9 cellular contexts compared by ENCODE assay signal in genomic region chr18:58865009-58865345, GRCh38. TPM values are rescaled to one million over a fixed set of nuclear protein-coding genes. Genes with fewer than 3 reads are reported as not detected.
DNase-seq lines count a peak whose midpoint lies in the region; ATAC-seq and TF ChIP-seq lines count a peak whose summit lies in the region.
"Had no signal": no experiment of that assay in that cellular context is flagged by ENCODE, and none has a peak within 500 bp of the region (broad histone marks: within the 10 kb centered on the region; RNA-seq: fewer than 3 reads in every experiment).

No MANE protein-coding gene starts in this region.

- intact Hi-C loops in gastrocnemius medialis (cut with DNase I; ENCODE audit: low total_unique reads) = loop anchor here (5.0 kb wide), 2 partner anchors 83 to 192 kb away; no protein-coding TSS in a partner anchor

- H3K79me2 ChIP-seq in GM23248 (ENCODE audit: insufficient read depth) = peaks cover 71% of the 10 kb centered on the region

- TF ChIP-seq POLR2A in gastrocnemius medialis (IDR thresholded peaks at IDR 0.05) = no peak

- WGBS in GM23248 (ENCODE audit: low coverage in 1 of 2, low lambda C conversion rate in 2 of 2, missing lambda C conversion rate in 2 of 2), 2 experiments = 0 to 5% methylated on average over 1 of the region's 1 CpG
- no CpG with 5 or more reads among the region's 1 CpG for WGBS in iPS DF 6.9 (ENCODE audit: insufficient coverage, insufficient read length)

- no peaks in the 10 kb centered on the region for H4K20me1 ChIP-seq in GM23248 (ENCODE audit: insufficient read depth)

- H3K4me2 ChIP-seq in GM23248 (ENCODE audit: unreplicated experiment) = peak overlapping the region; percentile 82

- H3K9me3 ChIP-seq in GM23248 (ENCODE audit: low read depth) (no peaks in the 10 kb centered on the region), WERI-Rb-1 (ENCODE audit: severe bottlenecking) (peaks cover 3% of the 10 kb centered on the region), iPS DF 6.9 (ENCODE audit: control insufficient read depth, insufficient read depth, low read length) (no peaks in the 10 kb centered on the region), gastrocnemius medialis (no peaks in the 10 kb centered on the region)

- ATAC-seq in gastrocnemius medialis (no peak), GM18873 (IDR thresholded peaks at IDR 0.05; ENCODE audit: low FRiP score, unreplicated experiment) (no peak)

- H3K36me3 ChIP-seq in GM23248 (ENCODE audit: low read depth) = peaks cover 16% of the 10 kb centered on the region
- H3K36me3 ChIP-seq in WERI-Rb-1 = peaks cover 47% of the 10 kb centered on the region
- H3K36me3 ChIP-seq in iPS DF 6.9 (ENCODE audit: control insufficient read depth, insufficient read depth, low read length) = peaks cover 20% of the 10 kb centered on the region; the same call in 1 of the 2 replicates
- H3K36me3 ChIP-seq in gastrocnemius medialis = peaks cover 0 to 20% of the 10 kb centered on the region in 2 donors

- TF ChIP-seq CTCF in WERI-Rb-1 (IDR thresholded peaks at IDR 0.05; ENCODE audit: low read depth, low read length) (no peak), gastrocnemius medialis (IDR thresholded peaks at IDR 0.05 in 4 of 5, conservative IDR thresholded peaks at IDR 0.05 in 1 of 5) (no peak)

- H3K27ac ChIP-seq in GM23248 (peak overlapping the region; percentile 89), WERI-Rb-1 (peak overlapping the region; percentile 98), iPS DF 6.9 (ENCODE audit: low read length) (no peak overlapping the region), gastrocnemius medialis (peak overlapping the region; percentile 93 to 97 (median 96))

- in situ Hi-C loops in GM23248 (cut with MboI) (no loop called here), gastrocnemius medialis (cut with MboI; ENCODE audit: low sequenced_read_pairs in 4 of 4) (no loop called here)

- H3K27me3 ChIP-seq in GM23248 (replicated peaks; ENCODE audit: insufficient read depth) (no peaks in the 10 kb centered on the region), WERI-Rb-1 (ENCODE audit: insufficient read depth, low read depth, severe bottlenecking) (no peaks in the 10 kb centered on the region), iPS DF 6.9 (ENCODE audit: control insufficient read depth, insufficient read depth, low read length) (no peaks in the 10 kb centered on the region), gastrocnemius medialis (no peaks in the 10 kb centered on the region)

- no peaks in the 10 kb centered on the region for H3K9me2 ChIP-seq in GM23248 (ENCODE audit: insufficient read depth)

- peak overlapping the region; percentile 45 for H2AFZ ChIP-seq in GM23248

- H3K4me1 ChIP-seq in GM23248 (ENCODE audit: insufficient read depth) (peaks cover 68% of the 10 kb centered on the region), iPS DF 6.9 (ENCODE audit: control insufficient read depth, insufficient read depth, low read length) (peaks cover 7% of the 10 kb centered on the region; the same call in 1 of the 2 replicates), gastrocnemius medialis (peaks cover 76 to 85% of the 10 kb centered on the region in 2 donors)

- peak overlapping the region; percentile 95 for H3K9ac ChIP-seq in GM23248

- DNase-seq in GM23248 = no peak
- no peak for DNase-seq in WERI-Rb-1
- no peak for DNase-seq in iPS DF 6.9 (ENCODE audit: low read depth, low spot score)
- DNase-seq in gastrocnemius medialis = no peak
- no peak for DNase-seq in glomerular visceral epithelial cell (ENCODE audit: extremely low spot score)
- DNase-seq in NCI-H345 (lab: John Stamatoyannopoulos, UW) = no peak
- no peak for DNase-seq in AG20443 (ENCODE audit: low spot score)
- DNase-seq: foreskin melanocyte had no signal

- peak overlapping the region; percentile 58 for H3K4me3 ChIP-seq in GM23248
- H3K4me3 ChIP-seq in WERI-Rb-1 (ENCODE audit: low read depth, low read length) = peak overlapping the region; percentile 50
- peak overlapping the region; percentile 72; the same call in 1 of the 2 replicates for H3K4me3 ChIP-seq in iPS DF 6.9 (ENCODE audit: low read length)
- peak overlapping the region; percentile 61 to 69 (median 66) for H3K4me3 ChIP-seq in gastrocnemius medialis

- H3F3A ChIP-seq in GM23248 (ENCODE audit: insufficient read depth) = peaks cover 34% of the 10 kb centered on the region

RNA-seq across cellular contexts. Expression of gene ZNF532, which starts 0.3 kb away (rescaled TPM):
- total RNA-seq in GM23248 (2014; rRNA removed; shearing (Covaris generic)) = 19.0 and 31.9 TPM in 2 replicates
- 13.2 and 14.3 TPM in 2 replicates for polyA plus RNA-seq in GM23248 (2016; fragmentation: Nextera tagmentation; extraction: Ambion mirVana)
- 100 to 1,000 TPM in 1 of 4 donors, 10 to 100 TPM in 3; 54.7 to 124 (median 91.2) TPM for total RNA-seq in gastrocnemius medialis
